Comparison of ENCODE assay signal across 1 cellular context in the genomic region with DNA sequence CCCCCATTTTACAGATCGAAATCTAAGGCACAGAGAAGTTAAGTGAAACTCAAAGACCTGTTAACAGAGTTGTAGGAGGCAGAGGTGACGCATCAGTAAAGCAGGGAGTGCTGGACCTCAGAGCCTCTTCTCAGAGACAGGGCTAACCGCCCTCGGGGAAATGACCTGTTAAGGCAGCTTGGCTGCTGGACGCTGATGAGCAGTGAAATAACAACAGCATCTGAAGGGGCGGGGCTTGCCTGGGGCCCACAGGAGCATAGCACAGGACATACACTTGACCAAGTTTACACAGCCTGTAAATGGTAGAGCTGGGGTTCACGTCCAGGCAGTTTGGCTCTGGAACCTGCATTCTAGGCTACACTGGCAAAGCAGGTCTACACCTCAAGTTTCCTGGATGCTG.
TF ChIP-seq lines count a peak whose summit lies in the region.

No MANE protein-coding gene starts in this region.

TF ChIP-seq in H1, 55 proteins besides CTCF, POLR2A, EP300 and RAD21:
- no peak for TF ChIP-seq BACH1 (IDR thresholded peaks at IDR 0.05; ENCODE audit: low read length)
- TF ChIP-seq, protein P1, sequence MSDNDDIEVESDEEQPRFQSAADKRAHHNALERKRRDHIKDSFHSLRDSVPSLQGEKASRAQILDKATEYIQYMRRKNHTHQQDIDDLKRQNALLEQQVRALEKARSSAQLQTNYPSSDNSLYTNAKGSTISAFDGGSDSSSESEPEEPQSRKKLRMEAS (IDR thresholded peaks at IDR 0.05): no peak
- TF ChIP-seq CBX8 (IDR thresholded peaks at IDR 0.05; ENCODE audit: borderline replicate concordance, low read depth, low read length): no peak
- TF ChIP-seq CBX5 (IDR thresholded peaks at IDR 0.05; ENCODE audit: low read depth, low read length): no peak
- no peak for TF ChIP-seq SIX5 (IDR thresholded peaks at IDR 0.05; ENCODE audit: low read depth, low read length)
- no peak for TF ChIP-seq GTF2F1 (IDR thresholded peaks at IDR 0.05; ENCODE audit: borderline replicate concordance, low read depth, low read length)
- TF ChIP-seq EZH2 (IDR thresholded peaks at IDR 0.05; ENCODE audit: low read depth, low read length, severe bottlenecking): no peak
- TF ChIP-seq JUND (IDR thresholded peaks at IDR 0.05; ENCODE audit: low read length): no peak
- no peak for TF ChIP-seq GABPA (IDR thresholded peaks at IDR 0.05; ENCODE audit: borderline replicate concordance, insufficient read depth, low read length)
- no peak for TF ChIP-seq CHD2 (IDR thresholded peaks at IDR 0.05; ENCODE audit: low read length)
- TF ChIP-seq SAP30 (IDR thresholded peaks at IDR 0.05; ENCODE audit: insufficient read depth, insufficient replicate concordance, low read length): no peak
- no peak for TF ChIP-seq TAF7 (optimal IDR thresholded peaks at IDR 0.05; ENCODE audit: borderline replicate concordance, low read depth, low read length)
- no peak for TF ChIP-seq RNF2 (IDR thresholded peaks at IDR 0.05; ENCODE audit: borderline replicate concordance, low read depth, low read length, missing control alignments, poor library complexity, severe bottlenecking)
- no peak for TF ChIP-seq POLR2AphosphoS5 (IDR thresholded peaks at IDR 0.05; ENCODE audit: low read depth, low read length)
- TF ChIP-seq NANOG (IDR thresholded peaks at IDR 0.05; ENCODE audit: insufficient read depth, low read depth, low read length, poor library complexity, severe bottlenecking): no peak
- TF ChIP-seq NRF1 (IDR thresholded peaks at IDR 0.05; ENCODE audit: low read depth, low read length): no peak
- no peak for TF ChIP-seq SP4 (IDR thresholded peaks at IDR 0.05; ENCODE audit: low read length)
- TF ChIP-seq TEAD4 (IDR thresholded peaks at IDR 0.05; ENCODE audit: low read depth, low read length): no peak
- TF ChIP-seq TAF1 (IDR thresholded peaks at IDR 0.05; ENCODE audit: low read depth, low read length): no peak
